Comparison of ENCODE assay signal across 11 cellular contexts in genomic region chr15:95018888-95019545, GRCh38.
DNase-seq lines count a peak whose midpoint lies in the region; ATAC-seq and TF ChIP-seq lines count a peak whose summit lies in the region.
"Had no signal": no experiment of that assay in that cellular context is flagged by ENCODE, and none has a peak within 500 bp of the region (broad histone marks: within the 10 kb centered on the region; RNA-seq: fewer than 3 reads in every experiment).

No MANE protein-coding gene starts in this region.

- H3K27ac Mint-ChIP-seq in activated naive CD4-positive, alpha-beta T cell treated with anti-CD3 and anti-CD28 coated beads for 36 hours = no peak overlapping the region
- H3K27ac Mint-ChIP-seq: natural killer cell treated with Interleukin-12 subunit alpha and Interleukin-12 subunit beta and Interleukin-15 and Interleukin-18, amount 100 ng/mL, for 72 hours had no signal

- H3K4me3 ChIP-seq in spleen = peak overlapping the region in 2 of 8 donors; percentile 39 to 63

- H3K27me3 ChIP-seq in spleen (replicated peaks in 1 of 7) = no peaks in the 10 kb centered on the region

- intact Hi-C loops in activated naive CD4-positive, alpha-beta T cell treated with anti-CD3 and anti-CD28 coated beads for 36 hours (cut with micrococcal nuclease) = no loop called here
- intact Hi-C loops in spleen (cut with DNase I; ENCODE audit: low total_unique reads) = no loop called here

- TF ChIP-seq POLR2A in spleen (IDR thresholded peaks at IDR 0.05) = no peak

- peaks cover 4% of the 10 kb centered on the region for H3K9me3 Mint-ChIP-seq in activated naive CD4-positive, alpha-beta T cell treated with anti-CD3 and anti-CD28 coated beads for 36 hours
- H3K9me3 Mint-ChIP-seq: natural killer cell treated with Interleukin-12 subunit alpha and Interleukin-12 subunit beta and Interleukin-15 and Interleukin-18, amount 100 ng/mL, for 72 hours had no signal

- peaks cover 0 to 20% (median 7%) of the 10 kb centered on the region in 8 donors for H3K9me3 ChIP-seq in spleen

- no peaks in the 10 kb centered on the region for H3K36me3 Mint-ChIP-seq in activated naive CD4-positive, alpha-beta T cell treated with anti-CD3 and anti-CD28 coated beads for 36 hours (ENCODE audit: low read depth)
- H3K36me3 Mint-ChIP-seq: natural killer cell treated with Interleukin-12 subunit alpha and Interleukin-12 subunit beta and Interleukin-15 and Interleukin-18, amount 100 ng/mL, for 72 hours had no signal

- no peak for TF ChIP-seq CTCF in spleen (IDR thresholded peaks at IDR 0.05 in 8 of 11, conservative IDR thresholded peaks at IDR 0.05 in 3 of 11)

- CTCF ChIA-PET in activated naive CD4-positive, alpha-beta T cell treated with anti-CD3 and anti-CD28 coated beads for 36 hours (lab: Charles Lee) = no interaction called here

- H3K4me1 ChIP-seq in spleen = peaks cover 0 to 20% (median 2%) of the 10 kb centered on the region in 6 donors

- 50 to 69% (median 61%) methylated on average over 6 of the region's 6 CpGs for WGBS in spleen, 5 donors

- peaks cover 2% of the 10 kb centered on the region for H3K27me3 Mint-ChIP-seq in activated naive CD4-positive, alpha-beta T cell treated with anti-CD3 and anti-CD28 coated beads for 36 hours (ENCODE audit: low read depth)

- no peaks in the 10 kb centered on the region for H3K4me1 Mint-ChIP-seq in activated naive CD4-positive, alpha-beta T cell treated with anti-CD3 and anti-CD28 coated beads for 36 hours (ENCODE audit: low read depth)

- peak; percentile 5 for DNase-seq in activated naive CD4-positive, alpha-beta T cell treated with anti-CD3 and anti-CD28 coated beads for 36 hours
- no peak for DNase-seq in activated naive CD4-positive, alpha-beta T cell treated with anti-CD3 and anti-CD28 coated beads, Interleukin-2, amount 50 U/mL, for 16 hours
- peak; percentile 49 for DNase-seq in HK-2 (ENCODE audit: unreplicated experiment)
- DNase-seq in dermis blood vessel endothelial cell = peak; percentile 89
- DNase-seq in spleen = no peak
- no peak for DNase-seq in NCI-H446 (lab: John Stamatoyannopoulos, UW)
- DNase-seq: cortex of kidney, NCI-H2029 had no signal

- H3K36me3 ChIP-seq in spleen = no peaks in the 10 kb centered on the region

- ATAC-seq in GM18511 (IDR thresholded peaks at IDR 0.05; ENCODE audit: unreplicated experiment) = no peak
- ATAC-seq in HG03159 (IDR thresholded peaks at IDR 0.05; ENCODE audit: unreplicated experiment) = no peak
- ATAC-seq: natural killer cell treated with Interleukin-12 subunit alpha and Interleukin-12 subunit beta and Interleukin-15 and Interleukin-18, amount 100 ng/mL, for 72 hours had no signal

- peak overlapping the region; percentile 66 to 83 (median 74) for H3K27ac ChIP-seq in spleen

- H3K4me3 Mint-ChIP-seq in activated naive CD4-positive, alpha-beta T cell treated with anti-CD3 and anti-CD28 coated beads for 36 hours = no peak overlapping the region
- H3K4me3 Mint-ChIP-seq: natural killer cell treated with Interleukin-12 subunit alpha and Interleukin-12 subunit beta and Interleukin-15 and Interleukin-18, amount 100 ng/mL, for 72 hours had no signal

Comparison
In these comparisons a context has a peak if more than half of its experiments do, and no peak if none do; other contexts are left out.
1. DNase-seq: peak in activated naive CD4-positive, alpha-beta T cell treated with anti-CD3 and anti-CD28 coated beads for 36 hours (single experiment), HK-2 (single experiment) and dermis blood vessel endothelial cell (single experiment); none in activated naive CD4-positive, alpha-beta T cell treated with anti-CD3 and anti-CD28 coated beads, Interleukin-2, amount 50 U/mL, for 16 hours (single experiment), spleen (single experiment) and NCI-H446 (0 of 2).